In the genomic region with DNA sequence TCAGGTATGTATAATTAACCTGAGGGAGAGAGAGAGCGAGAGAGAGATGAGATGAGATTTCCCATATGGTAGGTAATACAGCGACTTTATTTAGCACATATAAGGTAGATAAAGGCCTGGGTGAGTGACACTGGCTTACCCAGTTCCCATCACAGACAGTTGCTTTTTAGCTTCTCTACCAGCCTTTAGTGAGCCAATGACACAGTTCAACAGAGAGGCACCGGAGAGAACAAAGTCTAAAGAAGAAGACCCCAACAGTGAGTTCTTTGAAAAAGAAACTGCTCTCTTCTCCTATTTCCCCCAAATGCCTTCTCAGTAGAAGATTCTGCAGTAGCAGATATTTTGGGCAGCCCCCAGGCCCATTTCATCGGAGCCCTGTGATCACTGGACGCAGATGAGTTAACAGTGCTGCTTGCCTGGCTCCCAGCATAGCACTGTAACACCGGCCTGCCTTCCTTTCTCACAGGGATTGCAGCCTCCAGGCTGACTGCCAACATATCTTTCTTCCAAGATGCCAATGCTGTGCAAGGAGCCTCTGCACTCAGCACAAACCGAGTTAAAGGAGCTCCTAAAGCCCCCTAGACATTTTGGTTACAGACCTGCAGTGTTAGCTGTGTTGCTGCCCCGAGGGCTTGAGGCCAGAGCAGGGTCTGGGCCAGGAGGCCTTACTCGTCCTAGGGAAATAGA, we compare ENCODE assay signal across 1 cellular context.
TF ChIP-seq lines count a peak whose summit lies in the region.

No MANE protein-coding gene starts in this region.

TF ChIP-seq in H1, 55 proteins besides CTCF, POLR2A, EP300 and RAD21:
- TF ChIP-seq SAP30 (IDR thresholded peaks at IDR 0.05; ENCODE audit: insufficient read depth, insufficient replicate concordance, low read length) = no peak
- no peak for TF ChIP-seq TAF7 (optimal IDR thresholded peaks at IDR 0.05; ENCODE audit: borderline replicate concordance, low read depth, low read length)
- no peak for TF ChIP-seq KDM5A (IDR thresholded peaks at IDR 0.05; ENCODE audit: low read length)
- no peak for TF ChIP-seq CREB1 (IDR thresholded peaks at IDR 0.05)
- TF ChIP-seq, protein P1, sequence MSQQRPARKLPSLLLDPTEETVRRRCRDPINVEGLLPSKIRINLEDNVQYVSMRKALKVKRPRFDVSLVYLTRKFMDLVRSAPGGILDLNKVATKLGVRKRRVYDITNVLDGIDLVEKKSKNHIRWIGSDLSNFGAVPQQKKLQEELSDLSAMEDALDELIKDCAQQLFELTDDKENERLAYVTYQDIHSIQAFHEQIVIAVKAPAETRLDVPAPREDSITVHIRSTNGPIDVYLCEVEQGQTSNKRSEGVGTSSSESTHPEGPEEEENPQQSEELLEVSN (IDR thresholded peaks at IDR 0.05) = no peak
- no peak for TF ChIP-seq BACH1 (IDR thresholded peaks at IDR 0.05; ENCODE audit: low read length)
- TF ChIP-seq JUN (IDR thresholded peaks at IDR 0.05; ENCODE audit: low read depth, low read length) = no peak
- TF ChIP-seq CTBP2 (IDR thresholded peaks at IDR 0.05; ENCODE audit: borderline replicate concordance, insufficient read depth, insufficient read length, low read length) = no peak
- no peak for TF ChIP-seq NRF1 (IDR thresholded peaks at IDR 0.05; ENCODE audit: low read depth, low read length)
- TF ChIP-seq SIRT6 (IDR thresholded peaks at IDR 0.05; ENCODE audit: low read length) = no peak
- TF ChIP-seq PHF8 (conservative IDR thresholded peaks at IDR 0.05; ENCODE audit: low read depth, low read length) = no peak
- TF ChIP-seq POLR2AphosphoS5 (IDR thresholded peaks at IDR 0.05; ENCODE audit: low read depth, low read length) = no peak
- TF ChIP-seq, protein P2, sequence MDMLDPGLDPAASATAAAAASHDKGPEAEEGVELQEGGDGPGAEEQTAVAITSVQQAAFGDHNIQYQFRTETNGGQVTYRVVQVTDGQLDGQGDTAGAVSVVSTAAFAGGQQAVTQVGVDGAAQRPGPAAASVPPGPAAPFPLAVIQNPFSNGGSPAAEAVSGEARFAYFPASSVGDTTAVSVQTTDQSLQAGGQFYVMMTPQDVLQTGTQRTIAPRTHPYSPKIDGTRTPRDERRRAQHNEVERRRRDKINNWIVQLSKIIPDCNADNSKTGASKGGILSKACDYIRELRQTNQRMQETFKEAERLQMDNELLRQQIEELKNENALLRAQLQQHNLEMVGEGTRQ (IDR thresholded peaks at IDR 0.05; ENCODE audit: low read length) = no peak
- no peak for TF ChIP-seq GTF2F1 (IDR thresholded peaks at IDR 0.05; ENCODE audit: borderline replicate concordance, low read depth, low read length)
- TF ChIP-seq SIX5 (IDR thresholded peaks at IDR 0.05; ENCODE audit: low read depth, low read length) = no peak
- TF ChIP-seq KDM4A (IDR thresholded peaks at IDR 0.05; ENCODE audit: low read depth, low read length, severe bottlenecking) = no peak
- no peak for TF ChIP-seq HDAC2 (IDR thresholded peaks at IDR 0.05; ENCODE audit: borderline replicate concordance in 1 of 2, low read depth in 2 of 2, low read length in 2 of 2)
- no peak for TF ChIP-seq SRF (IDR thresholded peaks at IDR 0.05; ENCODE audit: low read depth, low read length)
- TF ChIP-seq CBX5 (IDR thresholded peaks at IDR 0.05; ENCODE audit: low read depth, low read length) = no peak
- TF ChIP-seq CHD2 (IDR thresholded peaks at IDR 0.05; ENCODE audit: low read length) = no peak
